In the genomic region with DNA sequence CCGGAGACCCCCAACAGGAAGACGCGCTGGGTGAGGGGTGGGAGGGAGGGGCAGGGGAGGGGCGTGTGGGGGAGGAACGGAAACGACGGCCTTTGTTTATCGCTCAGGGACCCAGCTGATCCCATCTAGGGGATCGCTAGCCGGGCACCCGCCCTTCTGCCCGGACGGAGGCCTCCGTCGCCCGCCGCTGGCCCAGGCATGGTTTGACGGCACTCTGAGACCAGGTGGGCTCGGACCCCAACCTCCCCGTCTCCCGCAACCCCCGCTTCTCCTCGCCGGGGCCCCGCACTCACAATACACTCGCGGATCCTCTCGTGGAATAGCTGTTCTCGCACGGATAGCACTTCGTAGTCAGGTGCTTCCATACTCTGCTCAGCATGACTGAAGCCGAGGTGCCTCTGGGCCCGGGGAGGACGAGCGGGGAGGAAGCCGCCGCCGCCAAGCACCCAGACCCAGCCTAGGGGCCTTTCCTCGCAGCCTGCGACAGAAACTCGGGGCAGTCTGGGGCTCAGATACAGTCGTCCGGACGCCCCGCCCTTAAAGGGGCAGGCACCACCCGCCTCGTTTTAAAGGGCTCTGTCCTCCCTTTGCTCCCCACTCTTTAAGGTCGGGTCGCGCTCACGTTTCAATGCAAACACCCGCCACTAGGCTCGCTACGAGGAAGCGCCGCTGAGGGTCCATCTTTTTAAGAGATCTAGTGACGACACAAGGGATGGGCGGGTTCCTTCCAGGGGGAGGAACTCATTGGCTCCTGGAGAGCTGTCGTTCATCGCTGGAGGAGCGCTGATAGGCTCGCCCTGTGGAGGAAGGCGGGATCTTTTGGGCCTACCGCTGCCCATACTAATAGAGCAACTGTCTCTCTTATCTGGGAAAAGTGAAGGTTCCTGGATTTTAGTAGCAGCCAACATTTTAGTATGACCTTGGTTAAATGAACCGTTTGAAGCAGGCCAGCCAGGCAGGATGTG, we compare ENCODE assay signal across 8 cellular contexts. TPM values are rescaled to one million over a fixed set of nuclear protein-coding genes. Genes with fewer than 3 reads are reported as not detected.
DNase-seq lines count a peak whose midpoint lies in the region; ATAC-seq, FAIRE-seq and TF ChIP-seq lines count a peak whose summit lies in the region.

A gene with protein sequence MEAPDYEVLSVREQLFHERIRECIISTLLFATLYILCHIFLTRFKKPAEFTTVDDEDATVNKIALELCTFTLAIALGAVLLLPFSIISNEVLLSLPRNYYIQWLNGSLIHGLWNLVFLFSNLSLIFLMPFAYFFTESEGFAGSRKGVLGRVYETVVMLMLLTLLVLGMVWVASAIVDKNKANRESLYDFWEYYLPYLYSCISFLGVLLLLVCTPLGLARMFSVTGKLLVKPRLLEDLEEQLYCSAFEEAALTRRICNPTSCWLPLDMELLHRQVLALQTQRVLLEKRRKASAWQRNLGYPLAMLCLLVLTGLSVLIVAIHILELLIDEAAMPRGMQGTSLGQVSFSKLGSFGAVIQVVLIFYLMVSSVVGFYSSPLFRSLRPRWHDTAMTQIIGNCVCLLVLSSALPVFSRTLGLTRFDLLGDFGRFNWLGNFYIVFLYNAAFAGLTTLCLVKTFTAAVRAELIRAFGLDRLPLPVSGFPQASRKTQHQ (minus strand): TSS at position 657 of the 965 bp plus-strand sequence. CDS start 292 bp downstream, at position 365.

- POLR2A ChIA-PET in IMR-90 (lab: Charles Lee; ENCODE audit: unreplicated experiment) (interaction anchor here (0.6 to 1.1 kb wide), 3 partner anchors 12 to 145 kb away, joined by 3 to 4 read pairs (median 4); a partner anchor contains a TSS), endothelial cell of umbilical vein (lab: Charles Lee) (interaction anchor here (0.6 to 5.2 kb wide), 7 partner anchors 9 to 111 kb away, joined by 3 to 27 read pairs (median 5); a partner anchor contains a TSS)

- intact Hi-C loops in IMR-90 (cut with micrococcal nuclease) = no loop called here
- intact Hi-C loops in endothelial cell of umbilical vein (cut with micrococcal nuclease) = loop anchor here (1.0 to 2.0 kb wide), 2 partner anchors 16 to 20 kb away; a partner anchor contains a TSS

- no peaks in the 10 kb centered on the region for H3K9me3 ChIP-seq in IMR-90 (ENCODE audit: control insufficient read depth, insufficient read depth, low read length)
- H3K9me3 ChIP-seq in endothelial cell of umbilical vein (replicated peaks; ENCODE audit: control insufficient read depth, insufficient read depth, low read length) = no peaks in the 10 kb centered on the region

- peak within 1 kb of the TSS; percentile 88 to 96 for H4K8ac ChIP-seq in IMR-90 (ENCODE audit: low read depth in 2 of 2, low read length in 2 of 2)

- H3K79me1 ChIP-seq in IMR-90 (ENCODE audit: low read depth in 1 of 2, low read length in 2 of 2) = peaks cover 18 to 48% of the 10 kb centered on the region in 2 experiments; a peak in 3 of 4 replicates

- TF ChIP-seq POLR2A in IMR-90 (IDR thresholded peaks at IDR 0.05; ENCODE audit: low read depth, low read length) (peak; percentile 73), endothelial cell of umbilical vein (IDR thresholded peaks at IDR 0.05; ENCODE audit: low read depth, low read length) (peak; percentile 74)

- peak within 1 kb of the TSS; percentile 96 for H4K5ac ChIP-seq in IMR-90 (ENCODE audit: low read depth, low read length)

- peak within 1 kb of the TSS; percentile 95 for H3K4me2 ChIP-seq in IMR-90 (ENCODE audit: low read depth, low read length)
- peak within 1 kb of the TSS; percentile 79 for H3K4me2 ChIP-seq in endothelial cell of umbilical vein (ENCODE audit: insufficient read depth, low read length)

- H3K4ac ChIP-seq in IMR-90 (ENCODE audit: low read depth, low read length) = peak within 1 kb of the TSS; percentile 90

- peak within 1 kb of the TSS; percentile 90 for H3K23ac ChIP-seq in IMR-90 (ENCODE audit: low read depth, low read length)

- H2AK5ac ChIP-seq in IMR-90 (ENCODE audit: low read depth, low read length) = peak within 1 kb of the TSS; percentile 73

- H4K20me1 ChIP-seq in IMR-90 (ENCODE audit: insufficient read depth, low read length) (peaks cover 37% of the 10 kb centered on the region), endothelial cell of umbilical vein (replicated peaks; ENCODE audit: control insufficient read depth, extremely low read depth, insufficient read depth, low read length) (no peaks in the 10 kb centered on the region)

- peak within 1 kb of the TSS; percentile 72 for H3K18ac ChIP-seq in IMR-90 (ENCODE audit: low read depth, low read length)

- H3K56ac ChIP-seq in IMR-90 (ENCODE audit: extremely low read depth, insufficient read depth, low read length) = peak within 1 kb of the TSS; percentile 68

- no peak within 1 kb of the TSS for H2BK20ac ChIP-seq in IMR-90 (ENCODE audit: low read depth, low read length)

- dilution Hi-C loops in IMR-90 (cut with HindIII; ENCODE audit: low sequenced_read_pairs, unreplicated experiment) (no loop called here), endothelial cell of umbilical vein (cut with MboI; ENCODE audit: extremely low pct_ligation_motif_present, low sequenced_read_pairs) (no loop called here)

- H4K91ac ChIP-seq in IMR-90 (ENCODE audit: insufficient read depth, low read depth, low read length) = peak within 1 kb of the TSS; percentile 86

- DNase-seq in DMS153 (lab: John Stamatoyannopoulos, UW) = peak; percentile 97
- DNase-seq in IMR-90 = peak; percentile 98
- DNase-seq in OCI-M1 (lab: John Stamatoyannopoulos, UW) = peak; percentile 99
- DNase-seq in activated T-cell treated with anti-CD3 and anti-CD28 coated beads for 24 hours (ENCODE audit: low read depth) = peak; percentile 92
- peak; percentile 98 for DNase-seq in endothelial cell of umbilical vein (ENCODE audit: low read depth, low spot score)
- peak; percentile 95 for DNase-seq in middle frontal gyrus (ENCODE audit: extremely low spot score, low spot score)
- peak; percentile 84 to 92 for DNase-seq in stimulated activated CD8-positive, alpha-beta memory T cell treated with anti-CD3 and anti-CD28 coated beads, Interleukin-2, amount 100 ng/mL, for 48 hours (ENCODE audit: low read depth in 2 of 2)

- TF ChIP-seq CTCF in IMR-90 (conservative IDR thresholded peaks at IDR 0.05; ENCODE audit: low read depth, low read length) = peak; percentile 54
- TF ChIP-seq CTCF in endothelial cell of umbilical vein (IDR thresholded peaks at IDR 0.05; ENCODE audit: extremely low read depth in 1 of 2, insufficient read depth in 1 of 2, low read depth in 1 of 2, low read length in 2 of 2) = peak in 1 of 2 donors; percentile 43

- H2AFZ ChIP-seq in IMR-90 (replicated peaks; ENCODE audit: low read length, poor library complexity) = peak within 1 kb of the TSS; percentile 96
- peak within 1 kb of the TSS; percentile 87 for H2AFZ ChIP-seq in endothelial cell of umbilical vein (ENCODE audit: low read depth, low read length)

- H2BK15ac ChIP-seq in IMR-90 (ENCODE audit: low read depth, low read length) = peak within 1 kb of the TSS; percentile 30; the same call in 1 of the 3 replicates

- peak within 1 kb of the TSS; percentile 93 for H3K9ac ChIP-seq in IMR-90 (ENCODE audit: low read depth, low read length)
- peak within 1 kb of the TSS; percentile 67 for H3K9ac ChIP-seq in endothelial cell of umbilical vein (replicated peaks; ENCODE audit: extremely low read depth, insufficient read depth, low read length)

- peak within 1 kb of the TSS; percentile 94 for H2AK9ac ChIP-seq in IMR-90 (replicated peaks; ENCODE audit: low read depth, low read length, poor library complexity)

- H3K27me3 ChIP-seq in IMR-90 (ENCODE audit: control insufficient read depth, insufficient read depth, low read length) = no peaks in the 10 kb centered on the region
- no peaks in the 10 kb centered on the region for H3K27me3 ChIP-seq in endothelial cell of umbilical vein (ENCODE audit: control insufficient read depth in 2 of 2, insufficient read depth in 2 of 2, low read length in 2 of 2)

- peak within 1 kb of the TSS; percentile 96 for H3K14ac ChIP-seq in IMR-90 (replicated peaks; ENCODE audit: low read depth, low read length)

- peaks cover 26% of the 10 kb centered on the region for H3K79me2 ChIP-seq in endothelial cell of umbilical vein (ENCODE audit: control insufficient read depth, insufficient read depth, low read length)

- peak within 1 kb of the TSS; percentile 92 for H3K27ac ChIP-seq in IMR-90 (ENCODE audit: insufficient read depth, low read length)
- H3K27ac ChIP-seq in endothelial cell of umbilical vein (ENCODE audit: insufficient read depth, low read depth, low read length) = peak within 1 kb of the TSS; percentile 36

- H3K9me1 ChIP-seq in IMR-90 (ENCODE audit: insufficient read depth, low read length) (peaks cover 21% of the 10 kb centered on the region), endothelial cell of umbilical vein (replicated peaks; ENCODE audit: control insufficient read depth, extremely low read depth, insufficient read depth, low read length) (no peaks in the 10 kb centered on the region)

- TF ChIP-seq RAD21 in IMR-90 (IDR thresholded peaks at IDR 0.05; ENCODE audit: low read length) = no peak

- peak; percentile 98 for ATAC-seq in GM21528 (IDR thresholded peaks at IDR 0.05; ENCODE audit: low FRiP score, unreplicated experiment)
- ATAC-seq in IMR-90 (ENCODE audit: low read depth) = peak; percentile 96

- peak within 1 kb of the TSS; percentile 85 for H3K4me3 ChIP-seq in IMR-90 (ENCODE audit: insufficient read depth, low read depth, low read length)
- H3K4me3 ChIP-seq in endothelial cell of umbilical vein (replicated peaks in 1 of 3; ENCODE audit: insufficient read depth in 1 of 3, low read depth in 1 of 3, low read length in 3 of 3) = peak within 1 kb of the TSS; percentile 36 to 92 (median 68)

- H3K4me1 ChIP-seq in IMR-90 (ENCODE audit: control insufficient read depth, insufficient read depth, low read length) (peaks cover 13% of the 10 kb centered on the region), endothelial cell of umbilical vein (ENCODE audit: control insufficient read depth, extremely low read depth, insufficient read depth, low read length) (peaks cover 21% of the 10 kb centered on the region)

- CTCF ChIA-PET in IMR-90 (lab: Yijun Ruan, JAX) = interaction anchor here (0.6 to 1.6 kb wide), 8 partner anchors 10 to 49 kb away, joined by 3 to 9 read pairs (median 3); a partner anchor contains a TSS
- CTCF ChIA-PET in endothelial cell of umbilical vein (lab: Charles Lee) = interaction anchor here (1.0 to 5.7 kb wide), 16 partner anchors 9 to 132 kb away, joined by 3 to 56 read pairs (median 10); a partner anchor contains a TSS

- H3K36me3 ChIP-seq in IMR-90 (ENCODE audit: control insufficient read depth, insufficient read depth, low read length) (peaks cover 11% of the 10 kb centered on the region), endothelial cell of umbilical vein (ENCODE audit: control insufficient read depth in 2 of 2, extremely low read depth in 1 of 2, insufficient read depth in 2 of 2, low read length in 2 of 2) (peaks cover 0 to 13% of the 10 kb centered on the region in 2 experiments)

- H2BK5ac ChIP-seq in IMR-90 (ENCODE audit: low read depth, low read length, poor library complexity, severe bottlenecking) = peak within 1 kb of the TSS; percentile 87

- BruUV-seq in IMR-90 (replicated peaks; lab: Mats Ljungman, UMichigan) = no TSS peak
- BruUV-seq in endothelial cell of umbilical vein (replicated peaks; lab: Mats Ljungman, UMichigan) = TSS peak; percentile 54

- in situ Hi-C loops in IMR-90 (cut with MboI; ENCODE audit: low sequenced_read_pairs) = no loop called here

- H2BK120ac ChIP-seq in IMR-90 (ENCODE audit: low read depth, low read length) = peak within 1 kb of the TSS; percentile 46; the same call in 1 of the 2 replicates

- 0% methylated on average over 25 of the region's 65 CpGs; no CpG with 5 or more reads in 1 of the 2 experiments for WGBS in IMR-90 (ENCODE audit: extremely low coverage in 2 of 2, insufficient read length in 1 of 2), 2 experiments

- peak; percentile 99 for FAIRE-seq in endothelial cell of umbilical vein (lab: Jason Lieb, UNC)

RNA-seq across cellular contexts. Expression of the gene that starts here (rescaled TPM):
- total RNA-seq in IMR-90 (2012; rRNA removed) = 18.1 and 33.0 TPM in 2 replicates
- polyA plus RNA-seq in IMR-90 (2012; rRNA removed) = 44.6 and 46.3 TPM in 2 replicates
- 14.6 and 27.3 TPM in 2 replicates for polyA plus RNA-seq in IMR-90 (2012; cell fraction: cytosol; rRNA removed)
- 151 and 243 TPM in 2 replicates for polyA plus RNA-seq in IMR-90 (2012; cell fraction: nucleus; rRNA removed; ENCODE audit: low replicate concordance)
- total RNA-seq in endothelial cell of umbilical vein = 92.8 and 106 TPM in 2 replicates
- 78.3 and 99.1 TPM in 2 replicates for polyA plus RNA-seq in endothelial cell of umbilical vein
- polyA plus RNA-seq in endothelial cell of umbilical vein (2011; cell fraction: cytosol; rRNA removed) = 41.6 and 57.0 TPM in 2 replicates
- 340 and 481 TPM in 2 replicates for polyA plus RNA-seq in endothelial cell of umbilical vein (2011; cell fraction: nucleus; rRNA removed)
- 78.3 and 84.6 TPM in 2 replicates for polyA plus RNA-seq in endothelial cell of umbilical vein (2012)
- 172 and 185 TPM in 2 replicates for polyA minus RNA-seq in endothelial cell of umbilical vein
- 5.4 TPM for polyA minus RNA-seq in endothelial cell of umbilical vein (2011; cell fraction: cytosol; rRNA and poly(A)+ RNA removed)
- 110 and 154 TPM in 2 replicates for polyA minus RNA-seq in endothelial cell of umbilical vein (2011; cell fraction: nucleus; rRNA and poly(A)+ RNA removed)

Comparison
In these comparisons a context has a peak if more than half of its experiments do, and no peak if none do; other contexts are left out.
1. Peak in every context shown above with its lines: DNase-seq, ATAC-seq, H3K4me3 ChIP-seq and H3K27ac ChIP-seq.